14 cellular contexts compared by ENCODE assay signal in genomic region chr1:23598424-23598823, GRCh38. TPM values are rescaled to one million over a fixed set of nuclear protein-coding genes. Genes with fewer than 3 reads are reported as not detected.
DNase-seq lines count a peak whose midpoint lies in the region; ATAC-seq and TF ChIP-seq lines count a peak whose summit lies in the region.
"Had no signal": no experiment of that assay in that cellular context is flagged by ENCODE, and none has a peak within 500 bp of the region (broad histone marks: within the 10 kb centered on the region; RNA-seq: fewer than 3 reads in every experiment).

No MANE protein-coding gene starts in this region.

- DNase-seq in BE2C = peak; percentile 87
- no peak for DNase-seq in T-helper 17 cell
- DNase-seq in stimulated activated CD4-positive, alpha-beta T cell treated with anti-CD3 and anti-CD28 coated beads, Interleukin-4, amount 100 ng/mL, for 24 hours = no peak
- DNase-seq in epidermal melanocyte (ENCODE audit: insufficient read length, low spot score) = no peak
- DNase-seq in HEK293T (ENCODE audit: extremely low spot score) = no peak
- DNase-seq: activated CD4-positive, alpha-beta T cell treated with anti-CD3 and anti-CD28 coated beads for 1 hour; activated naive CD4-positive, alpha-beta T cell treated with anti-CD3 and anti-CD28 coated beads, Interleukin-2, amount 50 U/mL, for 16 hours; NCI-H1930; Right ventricle myocardium superior had no signal

- H3K4me2 ChIP-seq in Loucy (ENCODE audit: low read depth, low read length, poor library complexity, severe bottlenecking) = peak overlapping the region; percentile 18

- H3K9me2 ChIP-seq in Loucy (replicated peaks; ENCODE audit: low read depth, low read length) = no peaks in the 10 kb centered on the region

- CTCF ChIA-PET in HEK293T (lab: Yijun Ruan, JAX) = interaction anchor here (1.0 to 1.9 kb wide), 2 partner anchors 37 to 39 kb away, joined by 4 to 6 read pairs; no protein-coding TSS in a partner anchor

- H3K4me1 Mint-ChIP-seq in T-helper 17 cell = peaks cover 49% of the 10 kb centered on the region

- H4K20me1 ChIP-seq in Loucy (ENCODE audit: insufficient read depth, low read length, poor library complexity, severe bottlenecking) = no peaks in the 10 kb centered on the region

- no peaks in the 10 kb centered on the region for H3K36me3 ChIP-seq in BE2C
- no peaks in the 10 kb centered on the region for H3K36me3 ChIP-seq in Loucy (ENCODE audit: insufficient read depth, low read length)

- no peaks in the 10 kb centered on the region for H3K27me3 Mint-ChIP-seq in T-helper 17 cell

- peak overlapping the region; percentile 72 for H3K27ac ChIP-seq in layer of hippocampus (ENCODE audit: low read depth, low read length)
- H3K27ac ChIP-seq: HL-60 had no signal

- H3K4me3 Mint-ChIP-seq in T-helper 17 cell = no peak overlapping the region
- H3K4me3 Mint-ChIP-seq: dendritic cell treated with granulocyte-macrophage colony-stimulating factor and Interleukin-4, amounts not matched to agents 40 ng/mL and 50 ng/mL, for 4 days had no signal

- TF ChIP-seq CTCF in BE2C (IDR thresholded peaks at IDR 0.05; ENCODE audit: low read depth, low read length) (no peak), Loucy (conservative IDR thresholded peaks at IDR 0.05; ENCODE audit: low read length) (no peak)

- H3K4me3 ChIP-seq in BE2C (ENCODE audit: low read depth, low read length) (no peak overlapping the region), Loucy (ENCODE audit: low read length, poor library complexity, severe bottlenecking) (no peak overlapping the region)

- peak overlapping the region; percentile 79 for H3K27ac Mint-ChIP-seq in T-helper 17 cell
- H3K27ac Mint-ChIP-seq: dendritic cell treated with granulocyte-macrophage colony-stimulating factor and Interleukin-4, amounts not matched to agents 40 ng/mL and 50 ng/mL, for 4 days had no signal

- no peaks in the 10 kb centered on the region for H3K36me3 Mint-ChIP-seq in T-helper 17 cell (ENCODE audit: low read depth)

- H2AFZ ChIP-seq in Loucy (ENCODE audit: low read length) = no peak overlapping the region

- no peak for ATAC-seq in T-helper 17 cell
- no peak for ATAC-seq in GM18511 (IDR thresholded peaks at IDR 0.05; ENCODE audit: unreplicated experiment)

- H3K9ac ChIP-seq in Loucy (ENCODE audit: low read depth, low read length, poor library complexity, severe bottlenecking) = peak overlapping the region; percentile 6

- H3K9me3 ChIP-seq in BE2C (no peaks in the 10 kb centered on the region), Loucy (ENCODE audit: insufficient read depth, low read depth, low read length) (no peaks in the 10 kb centered on the region), T-helper 17 cell (ENCODE audit: control insufficient read depth, low read length, poor library complexity, severe bottlenecking) (no peaks in the 10 kb centered on the region)

- H3F3A ChIP-seq in Loucy (ENCODE audit: low read depth) = no peaks in the 10 kb centered on the region

- H3K27me3 ChIP-seq in BE2C (no peaks in the 10 kb centered on the region), Loucy (ENCODE audit: insufficient read depth, low read length, poor library complexity, severe bottlenecking) (no peaks in the 10 kb centered on the region), layer of hippocampus (ENCODE audit: control insufficient read depth, insufficient read depth, low read length) (no peaks in the 10 kb centered on the region)

- peaks cover 22% of the 10 kb centered on the region for H3K4me1 ChIP-seq in BE2C
- H3K4me1 ChIP-seq in Loucy (ENCODE audit: insufficient read depth, low read length, poor library complexity, severe bottlenecking) = peaks cover 53% of the 10 kb centered on the region

- POLR2A ChIA-PET in HEK293T (lab: Yijun Ruan, JAX) = interaction anchor here (1.2 to 2.3 kb wide), 4 partner anchors 12 to 43 kb away, joined by 3 to 14 read pairs (median 6); partner anchors contain the start of gene ID3

- no peaks in the 10 kb centered on the region for H3K79me2 ChIP-seq in Loucy (ENCODE audit: insufficient read depth, low read length)

TF ChIP-seq in HEK293T, 16 proteins besides CTCF, POLR2A, EP300 and RAD21:
- TF ChIP-seq ELF4 (IDR thresholded peaks at IDR 0.05) = no peak
- no peak for TF ChIP-seq LEF1 (IDR thresholded peaks at IDR 0.05; ENCODE audit: borderline replicate concordance)
- TF ChIP-seq ARNT (IDR thresholded peaks at IDR 0.05) = no peak
- no peak for TF ChIP-seq SP1 (IDR thresholded peaks at IDR 0.05)
- TF ChIP-seq SUZ12 (IDR thresholded peaks at IDR 0.05) = no peak
- no peak for TF ChIP-seq HDGF (IDR thresholded peaks at IDR 0.05; ENCODE audit: borderline replicate concordance)
- TF ChIP-seq CTBP1 (IDR thresholded peaks at IDR 0.05; ENCODE audit: borderline replicate concordance) = no peak
- TF ChIP-seq BHLHE40 (IDR thresholded peaks at IDR 0.05; ENCODE audit: borderline replicate concordance) = no peak
- no peak for TF ChIP-seq FOXA1 (IDR thresholded peaks at IDR 0.05)
- TF ChIP-seq FOXM1 (IDR thresholded peaks at IDR 0.05; ENCODE audit: borderline replicate concordance) = no peak
- no peak for TF ChIP-seq FOXK2 (IDR thresholded peaks at IDR 0.05)

RNA-seq across cellular contexts. Expression of gene ID3, which starts 39.1 kb away (rescaled TPM):
- 63.3 TPM for polyA plus RNA-seq in BE2C (2012; ENCODE audit: insufficient read depth, insufficient read length, low read depth)
- 10 to 100 TPM in 1 of 2 donors, 1 to 10 TPM in 1; 8.6 to 10.7 TPM for total RNA-seq in T-helper 17 cell
